20 cellular contexts compared by ENCODE assay signal in the genomic region with DNA sequence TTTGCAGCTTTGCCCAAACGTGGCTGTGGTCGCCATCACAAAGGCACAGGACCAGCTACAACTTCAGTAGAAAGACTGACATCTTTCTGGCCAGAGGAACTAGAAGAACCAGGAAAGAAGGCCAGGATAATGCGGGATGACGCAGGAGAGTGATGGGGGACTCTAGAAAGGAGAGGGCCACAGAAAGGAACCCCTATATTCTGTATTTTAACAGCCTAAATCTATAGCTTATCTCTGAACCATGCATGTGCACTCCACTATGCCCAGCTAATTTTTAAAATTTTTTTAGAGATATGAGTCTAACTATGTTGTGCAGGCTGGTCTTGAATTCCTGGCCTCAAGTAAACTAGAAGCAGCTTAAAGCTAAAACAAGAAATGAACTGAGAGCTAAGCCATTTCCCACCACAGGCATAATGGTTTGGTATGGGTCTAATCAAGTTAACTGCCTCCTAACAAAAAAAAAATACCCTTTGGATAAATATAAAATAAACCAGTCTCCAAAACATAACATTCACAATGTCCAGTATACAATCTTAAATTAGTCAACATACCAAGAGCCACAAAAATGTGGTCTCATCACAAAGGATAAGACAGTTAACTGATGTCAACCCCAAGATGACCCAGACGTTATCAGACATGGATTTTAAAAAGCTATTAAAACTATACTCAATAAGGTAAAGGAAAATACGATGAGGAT.
"Had no signal": no experiment of that assay in that cellular context is flagged by ENCODE, and none has a peak within 500 bp of the region (broad histone marks: within the 10 kb centered on the region; RNA-seq: fewer than 3 reads in every experiment).

No MANE protein-coding gene starts in this region.

- H3K27ac Mint-ChIP-seq: activated CD4-positive, alpha-beta T cell treated with anti-CD3 and anti-CD28 coated beads, Interleukin-2, amount 10 ng/mL, durations not matched to agents 7 days and 5 days; activated naive CD8-positive, alpha-beta T cell treated with anti-CD3 and anti-CD28 coated beads, Interleukin-2, amount 50 U/mL, for 24 hours; dendritic cell treated with granulocyte-macrophage colony-stimulating factor and Interleukin-4, amounts not matched to agents 40 ng/mL and 50 ng/mL, for 4 days; natural killer cell; T-cell had no signal

- H3K9me3 ChIP-seq: ascending aorta, left ventricle myocardium inferior, mucosa of descending colon, upper lobe of left lung had no signal

- H3K4me3 ChIP-seq: ascending aorta, left ventricle myocardium inferior, mucosa of descending colon, upper lobe of left lung had no signal

- DNase-seq: activated CD4-positive, alpha-beta T cell treated with anti-CD3 and anti-CD28 coated beads, Interleukin-2, amount 10 ng/mL, durations not matched to agents 7 days and 5 days; activated CD8-positive, alpha-beta memory T cell treated with anti-CD3 and anti-CD28 coated beads for 24 hours; activated naive CD4-positive, alpha-beta T cell treated with Interleukin-2 at 50 U/mL for 16 hours; activated naive CD8-positive, alpha-beta T cell treated with anti-CD3 and anti-CD28 coated beads, Interleukin-2, amount 50 U/mL, for 24 hours; effector memory CD4-positive, alpha-beta T cell; left ventricle myocardium inferior; mucosa of descending colon; natural killer cell; posterior cingulate gyrus; small intestine; stimulated activated CD4-positive, alpha-beta T cell treated with anti-CD3 and anti-CD28 coated beads, Interleukin-4, amount 100 ng/mL, for 4 hours; stimulated activated CD8-positive, alpha-beta memory T cell treated with anti-CD3 and anti-CD28 coated beads, Interleukin-4, amount 100 ng/mL, for 48 hours; T-cell; T-helper 9 cell; upper lobe of left lung had no signal

- H3K27ac ChIP-seq: ascending aorta, epithelial cell of prostate, left ventricle myocardium inferior, upper lobe of left lung had no signal

- ATAC-seq: activated naive CD8-positive, alpha-beta T cell treated with anti-CD3 and anti-CD28 coated beads, Interleukin-2, amount 50 U/mL, for 24 hours; activated T-helper 17 cell treated with anti-CD3 and anti-CD28 coated beads, Interleukin-2, amount 50 U/mL, for 72 hours; mucosa of descending colon; natural killer cell; T-cell had no signal

- H3K4me1 ChIP-seq: ascending aorta, upper lobe of left lung had no signal

- H3K9me3 Mint-ChIP-seq: activated naive CD8-positive, alpha-beta T cell treated with anti-CD3 and anti-CD28 coated beads, Interleukin-2, amount 50 U/mL, for 24 hours; activated T-helper 17 cell treated with anti-CD3 and anti-CD28 coated beads, Interleukin-2, amount 50 U/mL, for 72 hours; dendritic cell treated with granulocyte-macrophage colony-stimulating factor and Interleukin-4, amounts not matched to agents 40 ng/mL and 50 ng/mL, for 4 days; natural killer cell; stimulated activated naive CD8-positive, alpha-beta T cell treated with anti-CD3 and anti-CD28 coated beads, Interleukin-15, Interleukin-2, amounts not matched to agents 100 ng/mL and 50 ng/mL, for 24 hours; T-cell had no signal

- H3K27me3 Mint-ChIP-seq: activated CD4-positive, alpha-beta T cell treated with anti-CD3 and anti-CD28 coated beads, Interleukin-2, amount 10 ng/mL, durations not matched to agents 7 days and 5 days; activated naive CD8-positive, alpha-beta T cell treated with anti-CD3 and anti-CD28 coated beads, Interleukin-2, amount 50 U/mL, for 24 hours; activated T-helper 17 cell treated with anti-CD3 and anti-CD28 coated beads, Interleukin-2, amount 50 U/mL, for 72 hours; dendritic cell treated with granulocyte-macrophage colony-stimulating factor and Interleukin-4, amounts not matched to agents 40 ng/mL and 50 ng/mL, for 4 days; stimulated activated naive CD8-positive, alpha-beta T cell treated with anti-CD3 and anti-CD28 coated beads, Interleukin-15, Interleukin-2, amounts not matched to agents 100 ng/mL and 50 ng/mL, for 24 hours; T-cell had no signal

- H3K4me3 Mint-ChIP-seq: activated CD4-positive, alpha-beta T cell treated with anti-CD3 and anti-CD28 coated beads, Interleukin-2, amount 10 ng/mL, durations not matched to agents 7 days and 5 days; activated naive CD8-positive, alpha-beta T cell treated with anti-CD3 and anti-CD28 coated beads, Interleukin-2, amount 50 U/mL, for 24 hours; activated T-helper 17 cell treated with anti-CD3 and anti-CD28 coated beads, Interleukin-2, amount 50 U/mL, for 72 hours; dendritic cell treated with granulocyte-macrophage colony-stimulating factor and Interleukin-4, amounts not matched to agents 40 ng/mL and 50 ng/mL, for 4 days; natural killer cell; stimulated activated naive CD8-positive, alpha-beta T cell treated with anti-CD3 and anti-CD28 coated beads, Interleukin-15, Interleukin-2, amounts not matched to agents 100 ng/mL and 50 ng/mL, for 24 hours; T-cell had no signal

- H3K27me3 ChIP-seq: ascending aorta, upper lobe of left lung had no signal
